Comparison of ENCODE assay signal across 1 cellular context in genomic region chr20:63216041-63216848, GRCh38.
TF ChIP-seq lines count a peak whose summit lies in the region.

YTHDF1 (minus strand) TSS chr20:63216131; CDS start chr20:63215892, 239 bp downstream.

TF ChIP-seq in HepG2, 621 proteins besides CTCF, POLR2A, EP300 and RAD21 (continued from another document and continues in another):
- peak; percentile 28; the same call in 1 of the 2 replicates for TF ChIP-seq MTERF4 (CRISPR knock-in tag; IDR thresholded peaks at IDR 0.05)
- peak; percentile 98 for TF ChIP-seq NRL (CRISPR knock-in tag; IDR thresholded peaks at IDR 0.05; ENCODE audit: borderline replicate concordance)
- no peak; the same call in 1 of the 2 replicates for TF ChIP-seq ZNF281 (CRISPR knock-in tag; IDR thresholded peaks at IDR 0.05; ENCODE audit: borderline replicate concordance)
- TF ChIP-seq ZNF780A (CRISPR knock-in tag; IDR thresholded peaks at IDR 0.05): peak; percentile 60; the same call in 1 of the 2 replicates
- TF ChIP-seq POGK (CRISPR knock-in tag; conservative IDR thresholded peaks at IDR 0.05): peak; percentile 93
- TF ChIP-seq ARNTL (CRISPR knock-in tag; IDR thresholded peaks at IDR 0.05): peak; percentile 92; the same call in 1 of the 2 replicates
- TF ChIP-seq RBFOX2 (IDR thresholded peaks at IDR 0.05; ENCODE audit: low read depth, low read length): peak; percentile 85
- no peak for TF ChIP-seq ZBTB40 (IDR thresholded peaks at IDR 0.05)
- peak; percentile 87 for TF ChIP-seq ZBTB40 (CRISPR knock-in tag; IDR thresholded peaks at IDR 0.05)
- TF ChIP-seq FIP1L1 (IDR thresholded peaks at IDR 0.05; ENCODE audit: borderline replicate concordance, insufficient read depth, low read depth, low read length): no peak
- TF ChIP-seq ZMYM2 (CRISPR knock-in tag; IDR thresholded peaks at IDR 0.05): peak; percentile 61; the same call in 1 of the 2 replicates
- no peak for TF ChIP-seq FOXO4 (CRISPR knock-in tag; conservative IDR thresholded peaks at IDR 0.05)
- peak; percentile 86 for TF ChIP-seq ZNF609 (CRISPR knock-in tag; IDR thresholded peaks at IDR 0.05; ENCODE audit: borderline replicate concordance)
- peak; percentile 42; the same call in 1 of the 2 replicates for TF ChIP-seq FOSL2 (CRISPR knock-in tag; IDR thresholded peaks at IDR 0.05)
- peak; percentile 81; the same call in 1 of the 2 replicates for TF ChIP-seq ZBTB4 (CRISPR knock-in tag; IDR thresholded peaks at IDR 0.05; ENCODE audit: borderline replicate concordance)
- peak; percentile 22; the same call in 1 of the 2 replicates for TF ChIP-seq TRIM24 (CRISPR knock-in tag; IDR thresholded peaks at IDR 0.05)
- peak; percentile 92; the same call in 1 of the 2 replicates for TF ChIP-seq MYPOP (CRISPR knock-in tag; IDR thresholded peaks at IDR 0.05)
- peak; percentile 82; the same call in 1 of the 2 replicates for TF ChIP-seq CREBL2 (CRISPR knock-in tag; IDR thresholded peaks at IDR 0.05; ENCODE audit: borderline replicate concordance)
